In genomic region chr5:128083811-128084227, GRCh38 we compare ENCODE assay signal across 1 cellular context.
A peak's percentile ranks its signal among the peaks of the same experiment; 100 is the strongest.
TF ChIP-seq lines count a peak whose summit lies in the region.

No MANE protein-coding gene starts in this region.

TF ChIP-seq in K562, 482 proteins besides CTCF, POLR2A, EP300 and RAD21 (continued from another document):
- TF ChIP-seq GTF3C2 (IDR thresholded peaks at IDR 0.05; ENCODE audit: borderline replicate concordance, extremely low read depth, insufficient read length) (no peak), CTBP1 (IDR thresholded peaks at IDR 0.05; ENCODE audit: borderline replicate concordance) (peak; percentile 54), GTF2E2 (tag; IDR thresholded peaks at IDR 0.05) (0 out of 2 replicates have a peak, but pooled peaks have one; percentile 1), HNRNPL (IDR thresholded peaks at IDR 0.05; ENCODE audit: low read depth, low read length) (no peak), CEBPB (tag; IDR thresholded peaks at IDR 0.05) (no peak), GATAD2B (IDR thresholded peaks at IDR 0.05; ENCODE audit: borderline replicate concordance) (peak; percentile 60; the same call in 1 of the 2 replicates), MIER1 (IDR thresholded peaks at IDR 0.05; ENCODE audit: low read depth) (no peak), RBBP5 (IDR thresholded peaks at IDR 0.05; ENCODE audit: borderline replicate concordance, insufficient read depth, low read length, poor library complexity, severe bottlenecking) (peak; percentile 39), ZBTB7A (IDR thresholded peaks at IDR 0.05; ENCODE audit: borderline replicate concordance, control insufficient read depth, low read depth, low read length) (peak; percentile 72; the same call in 1 of the 2 replicates), CHCHD3 (CRISPR knock-in tag; IDR thresholded peaks at IDR 0.05) (no peak), ZNF431 (CRISPR knock-in tag; IDR thresholded peaks at IDR 0.05) (no peak), KDM2B (CRISPR knock-in tag; IDR thresholded peaks at IDR 0.05) (0 out of 2 replicates have a peak, but pooled peaks have one; percentile 42), NR2C2 (CRISPR knock-in tag; IDR thresholded peaks at IDR 0.05) (no peak), NR2C2 (tag; IDR thresholded peaks at IDR 0.05) (no peak), ZNF282 (CRISPR knock-in tag; IDR thresholded peaks at IDR 0.05) (0 out of 2 replicates have a peak, but pooled peaks have one; percentile 3), MYNN (IDR thresholded peaks at IDR 0.05) (no peak), MYNN (CRISPR knock-in tag; IDR thresholded peaks at IDR 0.05) (no peak), TAF15 (IDR thresholded peaks at IDR 0.05; ENCODE audit: low read depth, low read length) (no peak), CBX1 (IDR thresholded peaks at IDR 0.05; ENCODE audit: low read depth) (0 out of 2 replicates have a peak, but pooled peaks have one; percentile 16), PHF8 (IDR thresholded peaks at IDR 0.05; ENCODE audit: borderline replicate concordance, low read length) (peak; percentile 73; the same call in 1 of the 2 replicates), NONO (IDR thresholded peaks at IDR 0.05; ENCODE audit: low read depth in 2 of 2, low read length in 1 of 2) (peak; percentile 28 to 93; a peak in 3 of 4 replicates)
- TF ChIP-seq, protein P1, sequence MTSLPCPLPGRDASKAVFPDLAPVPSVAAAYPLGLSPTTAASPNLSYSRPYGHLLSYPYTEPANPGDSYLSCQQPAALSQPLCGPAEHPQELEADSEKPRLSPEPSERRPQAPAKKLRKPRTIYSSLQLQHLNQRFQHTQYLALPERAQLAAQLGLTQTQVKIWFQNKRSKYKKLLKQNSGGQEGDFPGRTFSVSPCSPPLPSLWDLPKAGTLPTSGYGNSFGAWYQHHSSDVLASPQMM (CRISPR knock-in tag; IDR thresholded peaks at IDR 0.05): no peak
- TF ChIP-seq, protein P2, sequence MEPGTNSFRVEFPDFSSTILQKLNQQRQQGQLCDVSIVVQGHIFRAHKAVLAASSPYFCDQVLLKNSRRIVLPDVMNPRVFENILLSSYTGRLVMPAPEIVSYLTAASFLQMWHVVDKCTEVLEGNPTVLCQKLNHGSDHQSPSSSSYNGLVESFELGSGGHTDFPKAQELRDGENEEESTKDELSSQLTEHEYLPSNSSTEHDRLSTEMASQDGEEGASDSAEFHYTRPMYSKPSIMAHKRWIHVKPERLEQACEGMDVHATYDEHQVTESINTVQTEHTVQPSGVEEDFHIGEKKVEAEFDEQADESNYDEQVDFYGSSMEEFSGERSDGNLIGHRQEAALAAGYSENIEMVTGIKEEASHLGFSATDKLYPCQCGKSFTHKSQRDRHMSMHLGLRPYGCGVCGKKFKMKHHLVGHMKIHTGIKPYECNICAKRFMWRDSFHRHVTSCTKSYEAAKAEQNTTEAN (CRISPR knock-in tag; IDR thresholded peaks at IDR 0.05): no peak
- TF ChIP-seq, protein P3, sequence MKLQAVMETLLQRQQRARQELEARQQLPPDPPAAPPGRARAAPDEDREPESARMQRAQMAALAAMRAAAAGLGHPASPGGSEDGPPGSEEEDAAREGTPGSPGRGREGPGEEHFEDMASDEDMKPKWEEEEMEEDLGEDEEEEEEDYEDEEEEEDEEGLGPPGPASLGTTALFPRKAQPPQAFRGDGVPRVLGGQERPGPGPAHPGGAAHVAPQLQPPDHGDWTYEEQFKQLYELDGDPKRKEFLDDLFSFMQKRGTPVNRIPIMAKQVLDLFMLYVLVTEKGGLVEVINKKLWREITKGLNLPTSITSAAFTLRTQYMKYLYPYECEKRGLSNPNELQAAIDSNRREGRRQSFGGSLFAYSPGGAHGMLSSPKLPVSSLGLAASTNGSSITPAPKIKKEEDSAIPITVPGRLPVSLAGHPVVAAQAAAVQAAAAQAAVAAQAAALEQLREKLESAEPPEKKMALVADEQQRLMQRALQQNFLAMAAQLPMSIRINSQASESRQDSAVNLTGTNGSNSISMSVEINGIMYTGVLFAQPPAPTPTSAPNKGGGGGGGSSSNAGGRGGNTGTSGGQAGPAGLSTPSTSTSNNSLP (IDR thresholded peaks at IDR 0.05; ENCODE audit: borderline replicate concordance, low read depth, low read length): no peak
- TF ChIP-seq, protein P4, sequence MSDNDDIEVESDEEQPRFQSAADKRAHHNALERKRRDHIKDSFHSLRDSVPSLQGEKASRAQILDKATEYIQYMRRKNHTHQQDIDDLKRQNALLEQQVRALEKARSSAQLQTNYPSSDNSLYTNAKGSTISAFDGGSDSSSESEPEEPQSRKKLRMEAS (CRISPR knock-in tag; IDR thresholded peaks at IDR 0.05): no peak
TF ChIP-seq in K562: peak in this region for 22.
